Comparison of ENCODE assay signal across 22 cellular contexts in the genomic region with DNA sequence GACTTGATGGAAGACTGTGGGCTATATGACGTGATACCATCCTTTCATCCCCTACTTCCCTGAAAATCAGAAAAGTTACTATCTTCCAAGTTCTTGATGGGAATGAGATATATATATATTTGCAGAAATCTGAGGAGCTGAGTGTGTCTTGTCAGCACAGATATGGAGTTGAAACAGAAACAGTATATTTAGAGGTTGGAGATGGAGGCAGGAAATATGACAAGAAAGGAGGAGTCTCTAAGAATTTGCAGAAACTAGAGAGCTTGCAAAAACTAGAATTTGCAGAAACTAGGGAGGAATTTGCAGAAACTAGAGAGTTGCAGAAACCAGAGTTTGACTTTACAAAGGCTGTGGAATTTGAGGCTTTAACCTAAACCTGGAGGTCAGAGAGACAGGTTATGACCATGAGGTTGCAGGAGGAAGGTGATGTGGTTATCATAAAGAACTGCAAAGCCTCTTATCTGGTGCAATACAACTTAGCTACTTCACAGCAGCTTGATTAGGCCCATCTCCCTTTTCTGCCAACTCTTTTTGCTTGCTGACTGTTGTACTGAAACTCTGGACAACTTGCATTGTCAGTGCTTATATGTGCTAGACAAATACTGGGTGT. TPM values are rescaled to one million over a fixed set of nuclear protein-coding genes. Genes with fewer than 3 reads are reported as not detected.
A peak's percentile ranks its signal among the peaks of the same experiment; 100 is the strongest.
DNase-seq lines count a peak whose midpoint lies in the region; ATAC-seq, FAIRE-seq and TF ChIP-seq lines count a peak whose summit lies in the region.
"Had no signal": no experiment of that assay in that cellular context is flagged by ENCODE, and none has a peak within 500 bp of the region (broad histone marks: within the 10 kb centered on the region; RNA-seq: fewer than 3 reads in every experiment).

No MANE protein-coding gene starts in this region.

- peak overlapping the region; percentile 28 for H3K27ac ChIP-seq in neutrophil
- no peak overlapping the region for H3K27ac ChIP-seq in pancreas
- H3K27ac ChIP-seq: lower lobe of right lung, ovary, right lobe of liver had no signal

- intact Hi-C loops in activated T-helper 2 cell treated with anti-CD3 and anti-CD28 coated beads, Interferon-gamma antibody, Interleukin-2, Interleukin-4, amounts not matched to agents 10 μg/mL and 5 μg/mL and 100 μg/mL, durations not matched to agents 14 hours and 24 hours and 36 hours (cut with micrococcal nuclease): loop anchor here (2.0 kb wide), 2 partner anchors 13 to 33 kb away; no protein-coding TSS in a partner anchor
- intact Hi-C loops in pancreas (cut with DNase I): no loop called here

- H3K4me3 ChIP-seq in neutrophil (ENCODE audit: low read depth in 1 of 2, low read length in 1 of 2): no peak overlapping the region
- no peak overlapping the region for H3K4me3 ChIP-seq in pancreas
- H3K4me3 ChIP-seq: K562, lower lobe of right lung, ovary, right lobe of liver had no signal

- DNase-seq in activated T-cell treated with anti-CD3 and anti-CD28 coated beads, Interleukin-2, amount 50 U/mL, for 4 hours: no peak
- DNase-seq in activated T-cell treated with anti-CD3 and anti-CD28 coated beads, Interleukin-2, amount 50 U/mL, for 48 hours: no peak
- no peak for DNase-seq in GM19239 (ENCODE audit: insufficient read length, low spot score)
- no peak for DNase-seq in activated T-helper 2 cell treated with anti-CD3 and anti-CD28 coated beads, Interferon-gamma antibody, Interleukin-2, Interleukin-4, amounts not matched to agents 10 μg/mL and 5 μg/mL and 100 μg/mL, durations not matched to agents 14 hours and 24 hours and 36 hours (ENCODE audit: low spot score)
- no peak for DNase-seq in pancreas
- DNase-seq in NCI-H2196 treated with DMSO at 0.1 percent for 48 hours (lab: John Stamatoyannopoulos, UW; ENCODE audit: unreplicated experiment): no peak
- DNase-seq: amygdala, COR-L47, H9, head of caudate nucleus, lower lobe of right lung, NCI-H2029 treated with DMSO at 0.1 percent for 48 hours, NCI-H524, ovary, right lobe of liver, SHP77 had no signal

- no peaks in the 10 kb centered on the region for H3K27me3 Mint-ChIP-seq in activated T-cell treated with anti-CD3 and anti-CD28 coated beads, Interleukin-2, amount 50 U/mL, for 4 hours (ENCODE audit: low read depth)
- no peaks in the 10 kb centered on the region for H3K27me3 Mint-ChIP-seq in activated T-helper 2 cell treated with anti-CD3 and anti-CD28 coated beads, Interferon-gamma antibody, Interleukin-2, Interleukin-4, amounts not matched to agents 10 μg/mL and 5 μg/mL and 100 μg/mL, durations not matched to agents 14 hours and 24 hours and 36 hours (ENCODE audit: low read depth)

- FAIRE-seq in GM19239 (lab: Jason Lieb, UNC) (peak; percentile 65), pancreas (lab: Jason Lieb, UNC) (no peak)
- FAIRE-seq: K562, urothelium cell line had no signal

- H3K27me3 ChIP-seq in neutrophil: no peaks in the 10 kb centered on the region
- no peaks in the 10 kb centered on the region for H3K27me3 ChIP-seq in pancreas
- H3K27me3 ChIP-seq: ovary, right lobe of liver had no signal

- H3K4me3 Mint-ChIP-seq in activated T-cell treated with anti-CD3 and anti-CD28 coated beads, Interleukin-2, amount 50 U/mL, for 4 hours: peak overlapping the region; percentile 5
- peak overlapping the region; percentile 67 for H3K4me3 Mint-ChIP-seq in activated T-helper 2 cell treated with anti-CD3 and anti-CD28 coated beads, Interferon-gamma antibody, Interleukin-2, Interleukin-4, amounts not matched to agents 10 μg/mL and 5 μg/mL and 100 μg/mL, durations not matched to agents 14 hours and 24 hours and 36 hours (ENCODE audit: low read depth)
- H3K4me3 Mint-ChIP-seq: H9 had no signal

- TF ChIP-seq CTCF in neutrophil (IDR thresholded peaks at IDR 0.05) (no peak), pancreas (IDR thresholded peaks at IDR 0.05) (no peak)

- H3K36me3 ChIP-seq in neutrophil: no peaks in the 10 kb centered on the region
- H3K36me3 ChIP-seq in pancreas: no peaks in the 10 kb centered on the region
- H3K36me3 ChIP-seq: lower lobe of right lung, ovary, right lobe of liver had no signal

- peaks cover 55% of the 10 kb centered on the region for H3K4me1 Mint-ChIP-seq in activated T-cell treated with anti-CD3 and anti-CD28 coated beads, Interleukin-2, amount 50 U/mL, for 4 hours (ENCODE audit: low read depth)
- peaks cover 49% of the 10 kb centered on the region for H3K4me1 Mint-ChIP-seq in activated T-helper 2 cell treated with anti-CD3 and anti-CD28 coated beads, Interferon-gamma antibody, Interleukin-2, Interleukin-4, amounts not matched to agents 10 μg/mL and 5 μg/mL and 100 μg/mL, durations not matched to agents 14 hours and 24 hours and 36 hours (ENCODE audit: low read depth)

- peaks cover 8% of the 10 kb centered on the region for H3K9me3 Mint-ChIP-seq in activated T-cell treated with anti-CD3 and anti-CD28 coated beads, Interleukin-2, amount 50 U/mL, for 4 hours
- H3K9me3 Mint-ChIP-seq in activated T-helper 2 cell treated with anti-CD3 and anti-CD28 coated beads, Interferon-gamma antibody, Interleukin-2, Interleukin-4, amounts not matched to agents 10 μg/mL and 5 μg/mL and 100 μg/mL, durations not matched to agents 14 hours and 24 hours and 36 hours: peaks cover 20% of the 10 kb centered on the region

- ATAC-seq in activated T-cell treated with anti-CD3 and anti-CD28 coated beads, Interleukin-2, amount 50 U/mL, for 4 hours: no peak
- ATAC-seq in pancreas: no peak
- ATAC-seq in HG02763 (IDR thresholded peaks at IDR 0.05; ENCODE audit: unreplicated experiment): no peak
- ATAC-seq: K562 had no signal

- 91% methylated on average over 1 of the region's 1 CpG for WGBS in pancreas, 2 donors

- H3K36me3 Mint-ChIP-seq in activated T-cell treated with anti-CD3 and anti-CD28 coated beads, Interleukin-2, amount 50 U/mL, for 4 hours (ENCODE audit: insufficient read depth): peaks cover 3% of the 10 kb centered on the region
- H3K36me3 Mint-ChIP-seq in activated T-helper 2 cell treated with anti-CD3 and anti-CD28 coated beads, Interferon-gamma antibody, Interleukin-2, Interleukin-4, amounts not matched to agents 10 μg/mL and 5 μg/mL and 100 μg/mL, durations not matched to agents 14 hours and 24 hours and 36 hours (ENCODE audit: low read depth): peaks cover 20% of the 10 kb centered on the region

- H3K4me1 ChIP-seq in neutrophil (ENCODE audit: control insufficient read depth in 1 of 2, insufficient read depth in 1 of 2, low read depth in 1 of 2, low read length in 1 of 2) (peaks cover 17 to 23% of the 10 kb centered on the region in 2 experiments), pancreas (no peaks in the 10 kb centered on the region)
- H3K4me1 ChIP-seq: right lobe of liver had no signal

- peak overlapping the region; percentile 91 for H3K27ac Mint-ChIP-seq in activated T-helper 2 cell treated with anti-CD3 and anti-CD28 coated beads, Interferon-gamma antibody, Interleukin-2, Interleukin-4, amounts not matched to agents 10 μg/mL and 5 μg/mL and 100 μg/mL, durations not matched to agents 14 hours and 24 hours and 36 hours
- H3K27ac Mint-ChIP-seq: H9 had no signal

- no peaks in the 10 kb centered on the region for H3K9me3 ChIP-seq in neutrophil
- H3K9me3 ChIP-seq in pancreas: no peaks in the 10 kb centered on the region
- H3K9me3 ChIP-seq: lower lobe of right lung, ovary, right lobe of liver had no signal

RNA-seq across cellular contexts. Expression of gene XCL2, which starts 22.3 kb away (rescaled TPM):
- 10 to 100 TPM; 14.0 to 79.9 (median 28.4) TPM for total RNA-seq in activated T-cell treated with anti-CD3 and anti-CD28 coated beads, Interleukin-2, amount 50 U/mL, for 4 hours
- total RNA-seq in activated T-helper 2 cell treated with anti-CD3 and anti-CD28 coated beads, Interferon-gamma antibody, Interleukin-2, Interleukin-4, amounts not matched to agents 10 μg/mL and 5 μg/mL and 100 μg/mL, durations not matched to agents 14 hours and 24 hours and 36 hours: 208 and 211 TPM in 2 replicates
- under 1 TPM in 1 of 6 donors, not detected in 5; 0.52 TPM for total RNA-seq in pancreas
- polyA plus RNA-seq in pancreas: under 1 TPM in 1 of 2 donors, not detected in 1; 0.23 TPM
- total RNA-seq: chondrocyte, H9, K562 had no signal
- polyA plus RNA-seq: AG04450, K562 had no signal

RNA-seq across cellular contexts. Expression of gene XCL1, which starts 54.9 kb away (rescaled TPM):
- total RNA-seq in activated T-cell treated with anti-CD3 and anti-CD28 coated beads, Interleukin-2, amount 50 U/mL, for 4 hours: 10 to 100 TPM; 34.1 to 57.5 (median 43.8) TPM
- 75.2 and 76.2 TPM in 2 replicates for total RNA-seq in activated T-helper 2 cell treated with anti-CD3 and anti-CD28 coated beads, Interferon-gamma antibody, Interleukin-2, Interleukin-4, amounts not matched to agents 10 μg/mL and 5 μg/mL and 100 μg/mL, durations not matched to agents 14 hours and 24 hours and 36 hours
- under 1 TPM in 2 of 6 donors, not detected in 4; 0.14 to 0.28 TPM for total RNA-seq in pancreas
- under 1 TPM in 1 of 2 donors, not detected in 1; 0.09 TPM for polyA plus RNA-seq in pancreas
- total RNA-seq: K562 had no signal
- polyA plus RNA-seq: AG04450 had no signal

Comparison
In these comparisons a context has a peak if more than half of its experiments do, and no peak if none do; other contexts are left out.
1. RNA of gene XCL2, which starts 22.3 kb away (total RNA-seq): 208 to 211 TPM in activated T-helper 2 cell treated with anti-CD3 and anti-CD28 coated beads, Interferon-gamma antibody, Interleukin-2, Interleukin-4, amounts not matched to agents 10 μg/mL and 5 μg/mL and 100 μg/mL, durations not matched to agents 14 hours and 24 hours and 36 hours and 14.0 to 79.9 TPM in activated T-cell treated with anti-CD3 and anti-CD28 coated beads, Interleukin-2, amount 50 U/mL, for 4 hours; 0.52 TPM in pancreas; every median in the first group is over 4 times any median in the second.
2. RNA of gene XCL1, which starts 54.9 kb away (total RNA-seq): 75.2 to 76.2 TPM in activated T-helper 2 cell treated with anti-CD3 and anti-CD28 coated beads, Interferon-gamma antibody, Interleukin-2, Interleukin-4, amounts not matched to agents 10 μg/mL and 5 μg/mL and 100 μg/mL, durations not matched to agents 14 hours and 24 hours and 36 hours and 34.1 to 57.5 TPM in activated T-cell treated with anti-CD3 and anti-CD28 coated beads, Interleukin-2, amount 50 U/mL, for 4 hours; 0.14 to 0.28 TPM in pancreas; every median in the first group is over 10 times any median in the second.